In genomic region chr22:46675479-46675878, GRCh38 we compare ENCODE assay signal across 23 cellular contexts. TPM values are rescaled to one million over a fixed set of nuclear protein-coding genes. Genes with fewer than 3 reads are reported as not detected.
DNase-seq lines count a peak whose midpoint lies in the region; ATAC-seq and TF ChIP-seq lines count a peak whose summit lies in the region.
"Had no signal": no experiment of that assay in that cellular context is flagged by ENCODE, and none has a peak within 500 bp of the region (broad histone marks: within the 10 kb centered on the region; RNA-seq: fewer than 3 reads in every experiment).

No MANE protein-coding gene starts in this region.

- 0 out of 22 replicates have a peak, but pooled peaks cover 0 to 3% (median 0%) of the 10 kb centered on the region in 11 experiments for H3K9me3 ChIP-seq in BLaER1 treated with 17β-estradiol and CSF1 and Interleukin-3, amounts not matched to agents 10 nM and 100 nM (replicated peaks in 1 of 11)
- no peaks in the 10 kb centered on the region for H3K9me3 ChIP-seq in OCI-LY1 (ENCODE audit: low read length)
- H3K9me3 ChIP-seq in effector memory CD4-positive, alpha-beta T cell (ENCODE audit: control insufficient read depth, low read length), result no peaks in the 10 kb centered on the region
- H3K9me3 ChIP-seq: breast epithelium, SJCRH30, spleen, tibial artery had no signal

- in situ Hi-C loops in brain microvascular endothelial cell (cut with HindIII; ENCODE audit: low pct_ligation_motif_present, low sequenced_read_pairs), result no loop called here

- H3K9me3 Mint-ChIP-seq in activated CD8-positive, alpha-beta memory T cell treated with anti-CD3 and anti-CD28 coated beads, Interleukin-2, amount 10 ng/mL, durations not matched to agents 7 days and 5 days (ENCODE audit: low read depth), result no peaks in the 10 kb centered on the region
- H3K9me3 Mint-ChIP-seq: natural killer cell treated with Interleukin-12 subunit alpha and Interleukin-12 subunit beta and Interleukin-15 and Interleukin-18, amount 100 ng/mL, for 72 hours; stimulated activated memory B cell treated with anti-CD40 and anti-IgM and Interleukin-4, amounts not matched to agents 10 μg/mL and 1 μg/mL and 100 μg/mL, for 72 hours had no signal

- H4K20me1 ChIP-seq in BLaER1 treated with 17β-estradiol and CSF1 and Interleukin-3, amounts not matched to agents 10 nM and 100 nM, result peaks cover 49 to 98% (median 83%) of the 10 kb centered on the region in 11 experiments; a peak in 20 of 22 replicates
- no peaks in the 10 kb centered on the region for H4K20me1 ChIP-seq in OCI-LY1 (ENCODE audit: insufficient read depth, low read length)

- CTCF ChIA-PET in activated CD8-positive, alpha-beta memory T cell treated with anti-CD3 and anti-CD28 coated beads, Interleukin-2, amount 10 ng/mL, durations not matched to agents 7 days and 5 days (lab: Charles Lee), result no interaction called here

- no peaks in the 10 kb centered on the region for H3K9me2 ChIP-seq in OCI-LY1 (ENCODE audit: low read depth, low read length)

- H3K79me2 ChIP-seq in OCI-LY1 (ENCODE audit: insufficient read depth, low read length), result no peaks in the 10 kb centered on the region

- peaks cover 63 to 98% (median 96%) of the 10 kb centered on the region in 10 experiments for H3K4me1 ChIP-seq in BLaER1 treated with 17β-estradiol and CSF1 and Interleukin-3, amounts not matched to agents 10 nM and 100 nM
- peaks cover 38% of the 10 kb centered on the region for H3K4me1 ChIP-seq in OCI-LY1 (ENCODE audit: insufficient read depth, low read length, severe bottlenecking)
- H3K4me1 ChIP-seq in effector memory CD4-positive, alpha-beta T cell (ENCODE audit: control insufficient read depth, insufficient read depth, low read length, poor library complexity, severe bottlenecking), result peaks cover 21% of the 10 kb centered on the region
- H3K4me1 ChIP-seq: breast epithelium had no signal

- no peaks in the 10 kb centered on the region for H3K27me3 Mint-ChIP-seq in activated CD8-positive, alpha-beta memory T cell treated with anti-CD3 and anti-CD28 coated beads, Interleukin-2, amount 10 ng/mL, durations not matched to agents 7 days and 5 days
- H3K27me3 Mint-ChIP-seq: natural killer cell treated with Interleukin-12 subunit alpha and Interleukin-12 subunit beta and Interleukin-15 and Interleukin-18, amount 100 ng/mL, for 72 hours; stimulated activated memory B cell treated with anti-CD40 and anti-IgM and Interleukin-4, amounts not matched to agents 10 μg/mL and 1 μg/mL and 100 μg/mL, for 72 hours had no signal

- peak overlapping the region; percentile 88 to 98 (median 95) for H3K4me2 ChIP-seq in BLaER1 treated with 17β-estradiol and CSF1 and Interleukin-3, amounts not matched to agents 10 nM and 100 nM
- peak overlapping the region; percentile 64 for H3K4me2 ChIP-seq in OCI-LY1 (ENCODE audit: low read length)

- H2AFZ ChIP-seq in OCI-LY1 (ENCODE audit: low read length), result no peak overlapping the region

- H3K36me3 Mint-ChIP-seq in activated CD8-positive, alpha-beta memory T cell treated with anti-CD3 and anti-CD28 coated beads, Interleukin-2, amount 10 ng/mL, durations not matched to agents 7 days and 5 days, result no peaks in the 10 kb centered on the region
- H3K36me3 Mint-ChIP-seq: natural killer cell treated with Interleukin-12 subunit alpha and Interleukin-12 subunit beta and Interleukin-15 and Interleukin-18, amount 100 ng/mL, for 72 hours had no signal

- peak overlapping the region in 4 of 10 experiments; percentile 48 to 61 (median 54); a peak in 7 of 20 replicates for H3K4me3 ChIP-seq in BLaER1 treated with 17β-estradiol and CSF1 and Interleukin-3, amounts not matched to agents 10 nM and 100 nM
- H3K4me3 ChIP-seq in OCI-LY1 (ENCODE audit: low read depth, low read length, poor library complexity, severe bottlenecking) (peak overlapping the region; percentile 55), brain microvascular endothelial cell (ENCODE audit: low read depth, low read length) (no peak overlapping the region)
- no peak overlapping the region for H3K4me3 ChIP-seq in effector memory CD4-positive, alpha-beta T cell (ENCODE audit: insufficient read depth, low read depth, low read length, poor library complexity, severe bottlenecking)
- H3K4me3 ChIP-seq: SJCRH30, tibial artery had no signal

- H3K9ac ChIP-seq in BLaER1 treated with 17β-estradiol and CSF1 and Interleukin-3, amounts not matched to agents 10 nM and 100 nM, result peak overlapping the region in 5 of 11 experiments; percentile 60 to 80 (median 74); a peak in 10 of 22 replicates
- H3K9ac ChIP-seq in OCI-LY1 (ENCODE audit: low read length), result no peak overlapping the region

- ATAC-seq in activated CD8-positive, alpha-beta memory T cell treated with anti-CD3 and anti-CD28 coated beads, Interleukin-2, amount 10 ng/mL, durations not matched to agents 7 days and 5 days, result no peak
- ATAC-seq: stimulated activated memory B cell treated with anti-CD40 and anti-IgM and Interleukin-4, amounts not matched to agents 10 μg/mL and 1 μg/mL and 100 μg/mL, for 72 hours had no signal

- peaks cover 0 to 53% (median 0%) of the 10 kb centered on the region in 11 experiments; a peak in 7 of 22 replicates for H3K27me3 ChIP-seq in BLaER1 treated with 17β-estradiol and CSF1 and Interleukin-3, amounts not matched to agents 10 nM and 100 nM
- no peaks in the 10 kb centered on the region for H3K27me3 ChIP-seq in OCI-LY1 (ENCODE audit: insufficient read depth, low read length)
- no peaks in the 10 kb centered on the region for H3K27me3 ChIP-seq in effector memory CD4-positive, alpha-beta T cell (replicated peaks; ENCODE audit: control insufficient read depth, insufficient read depth, low read length, poor library complexity, severe bottlenecking)
- peaks cover 5% of the 10 kb centered on the region for H3K27me3 ChIP-seq in brain microvascular endothelial cell (replicated peaks)
- H3K27me3 ChIP-seq: breast epithelium, SJCRH30, spleen, tibial artery had no signal

- peak overlapping the region; percentile 95 for H3K27ac Mint-ChIP-seq in activated CD8-positive, alpha-beta memory T cell treated with anti-CD3 and anti-CD28 coated beads, Interleukin-2, amount 10 ng/mL, durations not matched to agents 7 days and 5 days

- peak overlapping the region in 4 of 11 experiments; percentile 69 to 79 (median 76); a peak in 6 of 22 replicates for H3K27ac ChIP-seq in BLaER1 treated with 17β-estradiol and CSF1 and Interleukin-3, amounts not matched to agents 10 nM and 100 nM
- no peak overlapping the region for H3K27ac ChIP-seq in OCI-LY1 (ENCODE audit: low read depth, low read length, poor library complexity, severe bottlenecking)
- peak overlapping the region; percentile 54 for H3K27ac ChIP-seq in effector memory CD4-positive, alpha-beta T cell (ENCODE audit: insufficient read depth, low read length, poor library complexity, severe bottlenecking)
- no peak overlapping the region for H3K27ac ChIP-seq in brain microvascular endothelial cell
- H3K27ac ChIP-seq: SJCRH30, tibial artery had no signal

- H3F3A ChIP-seq in OCI-LY1 (ENCODE audit: insufficient read depth, low read length), result no peaks in the 10 kb centered on the region

- TF ChIP-seq CTCF in OCI-LY1 (IDR thresholded peaks at IDR 0.05; ENCODE audit: low read length), result no peak
- TF ChIP-seq CTCF in brain microvascular endothelial cell (IDR thresholded peaks at IDR 0.05; ENCODE audit: low read depth, low read length, missing control alignments), result no peak

- no peak for DNase-seq in activated CD8-positive, alpha-beta memory T cell treated with anti-CD3 and anti-CD28 coated beads, Interleukin-2, amount 10 ng/mL, durations not matched to agents 7 days and 5 days
- DNase-seq in activated CD8-positive, alpha-beta memory T cell treated with anti-CD3 and anti-CD28 coated beads, Interleukin-2, amount 50 U/mL, for 48 hours, result no peak
- no peak for DNase-seq in effector memory CD4-positive, alpha-beta T cell
- no peak for DNase-seq in activated CD4-positive, CD25-positive, alpha-beta regulatory T cell (lab: John Stamatoyannopoulos, UW)
- DNase-seq in brain microvascular endothelial cell (no peak), NCI-H1092 treated with DMSO at 0.1 percent for 48 hours (lab: John Stamatoyannopoulos, UW) (no peak)
- DNase-seq: activated CD4-positive, alpha-beta T cell treated with anti-CD3 and anti-CD28 coated beads, Interleukin-2, amount 50 U/mL, for 1 hour; EL; foreskin melanocyte; H7; hypothalamus; NCI-H1694 treated with DMSO at 0.1 percent for 48 hours; NCI-H526; retina; SJCRH30; spleen; stimulated activated CD4-positive, alpha-beta T cell treated with anti-CD3 and anti-CD28 coated beads, Interleukin-2, amount 100 ng/mL, for 48 hours; tibial artery had no signal

- peaks cover 3 to 51% (median 27%) of the 10 kb centered on the region in 11 experiments; a peak in 20 of 22 replicates for H3K36me3 ChIP-seq in BLaER1 treated with 17β-estradiol and CSF1 and Interleukin-3, amounts not matched to agents 10 nM and 100 nM
- H3K36me3 ChIP-seq in OCI-LY1 (ENCODE audit: insufficient read depth, low read length) (no peaks in the 10 kb centered on the region), brain microvascular endothelial cell (replicated peaks) (no peaks in the 10 kb centered on the region)
- H3K36me3 ChIP-seq in effector memory CD4-positive, alpha-beta T cell (ENCODE audit: control insufficient read depth, insufficient read depth, low read length), result no peaks in the 10 kb centered on the region
- H3K36me3 ChIP-seq: breast epithelium, SJCRH30 had no signal

- H3K4me1 Mint-ChIP-seq in activated CD8-positive, alpha-beta memory T cell treated with anti-CD3 and anti-CD28 coated beads, Interleukin-2, amount 10 ng/mL, durations not matched to agents 7 days and 5 days, result peaks cover 27% of the 10 kb centered on the region

- H3K4me3 Mint-ChIP-seq in activated CD8-positive, alpha-beta memory T cell treated with anti-CD3 and anti-CD28 coated beads, Interleukin-2, amount 10 ng/mL, durations not matched to agents 7 days and 5 days, result no peak overlapping the region
- H3K4me3 Mint-ChIP-seq: natural killer cell treated with Interleukin-12 subunit alpha and Interleukin-12 subunit beta and Interleukin-15 and Interleukin-18, amount 100 ng/mL, for 72 hours had no signal

RNA-seq across cellular contexts. Expression of gene GRAMD4, which starts 55.3 kb away (rescaled TPM):
- 10 to 100 TPM; 35.4 to 44.6 TPM for total RNA-seq in activated CD8-positive, alpha-beta memory T cell treated with anti-CD3 and anti-CD28 coated beads, Interleukin-2, amount 10 ng/mL, durations not matched to agents 7 days and 5 days
